Comparison of ENCODE assay signal across 1 cellular context in the genomic region with DNA sequence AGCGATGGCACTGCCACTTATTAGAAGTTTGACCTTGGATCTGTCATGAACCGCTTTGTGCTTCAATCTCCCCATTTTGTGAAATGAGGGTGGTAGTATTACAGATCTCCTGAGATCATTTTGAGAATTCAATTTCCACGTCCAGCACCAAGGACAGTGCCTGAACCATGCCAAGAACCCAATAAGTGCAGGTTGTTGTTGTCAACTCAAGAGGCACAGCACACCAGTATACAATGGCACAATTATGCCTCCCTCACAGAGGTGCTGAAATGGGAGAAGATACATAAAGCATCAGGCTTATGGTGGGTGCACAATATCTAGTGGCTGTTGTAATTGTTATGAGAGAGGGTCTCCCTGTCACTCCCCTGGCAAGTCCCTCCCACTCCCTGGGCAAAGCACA.
TF ChIP-seq lines count a peak whose summit lies in the region.

No MANE protein-coding gene starts in this region.

TF ChIP-seq in SK-N-SH treated with all-trans-retinoic acid at 6 μM for 48 hours, 23 proteins besides CTCF, POLR2A, EP300 and RAD21 (continued from another document):
- TF ChIP-seq, protein P1, sequence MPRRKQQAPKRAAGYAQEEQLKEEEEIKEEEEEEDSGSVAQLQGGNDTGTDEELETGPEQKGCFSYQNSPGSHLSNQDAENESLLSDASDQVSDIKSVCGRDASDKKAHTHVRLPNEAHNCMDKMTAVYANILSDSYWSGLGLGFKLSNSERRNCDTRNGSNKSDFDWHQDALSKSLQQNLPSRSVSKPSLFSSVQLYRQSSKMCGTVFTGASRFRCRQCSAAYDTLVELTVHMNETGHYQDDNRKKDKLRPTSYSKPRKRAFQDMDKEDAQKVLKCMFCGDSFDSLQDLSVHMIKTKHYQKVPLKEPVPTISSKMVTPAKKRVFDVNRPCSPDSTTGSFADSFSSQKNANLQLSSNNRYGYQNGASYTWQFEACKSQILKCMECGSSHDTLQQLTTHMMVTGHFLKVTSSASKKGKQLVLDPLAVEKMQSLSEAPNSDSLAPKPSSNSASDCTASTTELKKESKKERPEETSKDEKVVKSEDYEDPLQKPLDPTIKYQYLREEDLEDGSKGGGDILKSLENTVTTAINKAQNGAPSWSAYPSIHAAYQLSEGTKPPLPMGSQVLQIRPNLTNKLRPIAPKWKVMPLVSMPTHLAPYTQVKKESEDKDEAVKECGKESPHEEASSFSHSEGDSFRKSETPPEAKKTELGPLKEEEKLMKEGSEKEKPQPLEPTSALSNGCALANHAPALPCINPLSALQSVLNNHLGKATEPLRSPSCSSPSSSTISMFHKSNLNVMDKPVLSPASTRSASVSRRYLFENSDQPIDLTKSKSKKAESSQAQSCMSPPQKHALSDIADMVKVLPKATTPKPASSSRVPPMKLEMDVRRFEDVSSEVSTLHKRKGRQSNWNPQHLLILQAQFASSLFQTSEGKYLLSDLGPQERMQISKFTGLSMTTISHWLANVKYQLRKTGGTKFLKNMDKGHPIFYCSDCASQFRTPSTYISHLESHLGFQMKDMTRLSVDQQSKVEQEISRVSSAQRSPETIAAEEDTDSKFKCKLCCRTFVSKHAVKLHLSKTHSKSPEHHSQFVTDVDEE (CRISPR knock-in tag; IDR thresholded peaks at IDR 0.05): no peak
